In the genomic region with DNA sequence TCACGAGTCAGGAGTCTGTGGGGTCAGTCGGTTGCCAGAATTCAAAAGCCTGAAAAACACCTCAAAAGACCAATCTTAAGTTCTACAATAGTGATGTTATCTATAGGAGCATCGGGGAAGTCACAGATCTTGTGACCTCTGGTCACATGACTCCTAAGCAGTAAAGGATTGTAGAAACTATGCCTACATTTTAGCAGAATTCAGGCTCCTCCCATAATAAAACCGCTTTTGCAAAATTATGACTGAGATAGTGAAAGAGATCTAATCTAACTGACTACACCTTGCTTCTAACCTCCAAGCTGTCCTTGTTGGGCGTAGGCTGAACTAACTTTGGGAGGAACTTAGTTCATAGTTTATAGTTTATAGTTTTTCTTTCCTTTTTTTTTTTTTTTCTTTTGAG, we compare ENCODE assay signal across 36 cellular contexts. TPM values are rescaled to one million over a fixed set of nuclear protein-coding genes. Genes with fewer than 3 reads are reported as not detected.
"Had no signal": no experiment of that assay in that cellular context is flagged by ENCODE, and none has a peak within 500 bp of the region (broad histone marks: within the 10 kb centered on the region; RNA-seq: fewer than 3 reads in every experiment).

No MANE protein-coding gene starts in this region.

- H3K36me3 Mint-ChIP-seq: activated CD4-positive, alpha-beta memory T cell treated with anti-CD3 and anti-CD28 coated beads for 36 hours; activated naive CD4-positive, alpha-beta T cell treated with anti-CD3 and anti-CD28 coated beads, Interleukin-2, amount 10 ng/mL, durations not matched to agents 7 days and 5 days; activated naive CD8-positive, alpha-beta T cell had no signal

- ATAC-seq: activated naive CD8-positive, alpha-beta T cell treated with anti-CD3 and anti-CD28 coated beads, Interleukin-2, amount 50 U/mL, for 24 hours; activated T-cell treated with anti-CD3 and anti-CD28 coated beads, Interleukin-2, amount 50 U/mL, for 4 hours had no signal

- FAIRE-seq: RCC 7860 had no signal

- H3K27me3 ChIP-seq: brain microvascular endothelial cell had no signal

- DNase-seq: activated B cell treated with CpG ODN at 0.5 μM for 24 hours; activated CD4-positive, alpha-beta memory T cell treated with anti-CD3 and anti-CD28 coated beads for 36 hours; activated CD4-positive, alpha-beta T cell treated with anti-CD3 and anti-CD28 coated beads for 4 hours; activated CD4-positive, alpha-beta T cell treated with anti-CD3 and anti-CD28 coated beads, Interleukin-2, amount 50 U/mL, for 1 hour; activated CD4-positive, CD25-positive, alpha-beta regulatory T cell treated with anti-CD3 and anti-CD28 coated beads, Interleukin-2, amount 50 U/mL, for 72 hours; activated CD8-positive, alpha-beta memory T cell treated with anti-CD3 and anti-CD28 coated beads, Interleukin-2, amount 50 U/mL, for 4 hours; activated effector memory CD4-positive, alpha-beta T cell treated with Interleukin-2 at 50 U/mL for 16 hours; activated naive CD4-positive, alpha-beta T cell treated with anti-CD3 and anti-CD28 coated beads, Interleukin-2, amount 10 ng/mL, durations not matched to agents 7 days and 5 days; activated naive CD8-positive, alpha-beta T cell treated with anti-CD3 and anti-CD28 coated beads, Interleukin-2, amount 50 U/mL, for 24 hours; activated T-cell treated with anti-CD3 and anti-CD28 coated beads for 4 hours; activated T-cell treated with anti-CD3 and anti-CD28 coated beads, Interleukin-2, amount 50 U/mL, for 4 hours; anterior cingulate cortex; NCI-H1092 treated with DMSO at 0.1 percent for 48 hours; NCI-H1417; NCI-H146; NCI-H187; NCI-H2029 treated with DMSO at 0.1 percent for 48 hours; NCI-H2107; NCI-H2171; NCI-H510A; NCI-H526; NCI-H748 treated with DMSO at 0.1 percent for 48 hours; NK-92 treated with Interleukin-12 subunit alpha and Interleukin-12 subunit beta, amount 100 ng/mL, for 24 hours; Right ventricle myocardium superior had no signal

- H3K4me3 ChIP-seq: PC-9 had no signal

- H3K4me2 ChIP-seq: KMS-11, PC-9 had no signal

- H3K4me1 Mint-ChIP-seq: activated B cell treated with CpG ODN at 0.5 μM for 24 hours; activated naive CD4-positive, alpha-beta T cell treated with anti-CD3 and anti-CD28 coated beads, Interleukin-2, amount 10 ng/mL, durations not matched to agents 7 days and 5 days; activated naive CD8-positive, alpha-beta T cell treated with anti-CD3 and anti-CD28 coated beads, Interleukin-2, amount 50 U/mL, for 24 hours; central memory CD8-positive, alpha-beta T cell had no signal

- H3K27ac ChIP-seq: brain microvascular endothelial cell, KMS-11, PC-9, RWPE1, VCaP had no signal

- H2AFZ ChIP-seq: PC-9 had no signal

- H3K9ac ChIP-seq: KMS-11 had no signal

- H3K27me3 Mint-ChIP-seq: activated B cell treated with CpG ODN at 0.5 μM for 24 hours; activated CD4-positive, alpha-beta memory T cell treated with anti-CD3 and anti-CD28 coated beads for 36 hours; activated naive CD8-positive, alpha-beta T cell had no signal

- H3K4me3 Mint-ChIP-seq: activated B cell treated with CpG ODN at 0.5 μM for 24 hours; activated CD4-positive, alpha-beta memory T cell treated with anti-CD3 and anti-CD28 coated beads for 36 hours; activated naive CD4-positive, alpha-beta T cell treated with anti-CD3 and anti-CD28 coated beads, Interleukin-2, amount 10 ng/mL, durations not matched to agents 7 days and 5 days; activated naive CD8-positive, alpha-beta T cell; activated naive CD8-positive, alpha-beta T cell treated with anti-CD3 and anti-CD28 coated beads, Interleukin-2, amount 50 U/mL, for 24 hours; activated T-cell treated with anti-CD3 and anti-CD28 coated beads, Interleukin-2, amount 50 U/mL, for 4 hours; activated T-helper 1 cell treated with anti-CD3 and anti-CD28 coated beads, Interleukin-12 subunit alpha, Interleukin-12 subunit beta, Interleukin-2, Interleukin-4 antibody, amounts not matched to agents 30 ng/mL and 10 ng/mL and 1 ng/mL, durations not matched to agents 14 hours and 24 hours and 36 hours; central memory CD8-positive, alpha-beta T cell; T-helper 1 cell treated with Interleukin-12 subunit alpha and Interleukin-12 subunit beta and Interleukin-4 antibody, amounts not matched to agents 30 μg/mL and 1 μg/mL, for 36 hours had no signal

- H3K9me3 Mint-ChIP-seq: activated B cell treated with CpG ODN at 0.5 μM for 24 hours; activated CD4-positive, alpha-beta memory T cell treated with anti-CD3 and anti-CD28 coated beads for 36 hours; activated naive CD4-positive, alpha-beta T cell treated with anti-CD3 and anti-CD28 coated beads, Interleukin-2, amount 10 ng/mL, durations not matched to agents 7 days and 5 days; activated naive CD8-positive, alpha-beta T cell treated with anti-CD3 and anti-CD28 coated beads, Interleukin-2, amount 50 U/mL, for 24 hours; activated T-cell treated with anti-CD3 and anti-CD28 coated beads, Interleukin-2, amount 50 U/mL, for 4 hours; activated T-helper 1 cell treated with anti-CD3 and anti-CD28 coated beads, Interleukin-12 subunit alpha, Interleukin-12 subunit beta, Interleukin-2, Interleukin-4 antibody, amounts not matched to agents 30 ng/mL and 10 ng/mL and 1 ng/mL, durations not matched to agents 14 hours and 24 hours and 36 hours; central memory CD8-positive, alpha-beta T cell; T-helper 1 cell treated with Interleukin-12 subunit alpha and Interleukin-12 subunit beta and Interleukin-4 antibody, amounts not matched to agents 30 μg/mL and 1 μg/mL, for 36 hours had no signal

- H3K27ac Mint-ChIP-seq: activated B cell treated with CpG ODN at 0.5 μM for 24 hours; activated CD4-positive, alpha-beta memory T cell treated with anti-CD3 and anti-CD28 coated beads for 36 hours; activated naive CD4-positive, alpha-beta T cell treated with anti-CD3 and anti-CD28 coated beads, Interleukin-2, amount 10 ng/mL, durations not matched to agents 7 days and 5 days; activated naive CD8-positive, alpha-beta T cell; activated naive CD8-positive, alpha-beta T cell treated with anti-CD3 and anti-CD28 coated beads, Interleukin-2, amount 50 U/mL, for 24 hours; activated T-helper 1 cell treated with anti-CD3 and anti-CD28 coated beads, Interleukin-12 subunit alpha, Interleukin-12 subunit beta, Interleukin-2, Interleukin-4 antibody, amounts not matched to agents 30 ng/mL and 10 ng/mL and 1 ng/mL, durations not matched to agents 14 hours and 24 hours and 36 hours; T-helper 1 cell treated with Interleukin-12 subunit alpha and Interleukin-12 subunit beta and Interleukin-4 antibody, amounts not matched to agents 30 μg/mL and 1 μg/mL, for 36 hours had no signal

- H3K36me3 ChIP-seq: brain microvascular endothelial cell had no signal

RNA-seq across cellular contexts. Expression of a gene that starts 16.6 kb away (rescaled TPM):
- total RNA-seq: activated B cell treated with CpG ODN at 0.5 μM for 24 hours; activated CD4-positive, alpha-beta memory T cell treated with anti-CD3 and anti-CD28 coated beads for 36 hours; activated T-cell treated with anti-CD3 and anti-CD28 coated beads, Interleukin-2, amount 50 U/mL, for 4 hours; activated T-helper 1 cell treated with anti-CD3 and anti-CD28 coated beads, Interleukin-12 subunit alpha, Interleukin-12 subunit beta, Interleukin-2, Interleukin-4 antibody, amounts not matched to agents 30 ng/mL and 10 ng/mL and 1 ng/mL, durations not matched to agents 14 hours and 24 hours and 36 hours; OCI-LY7; PC-9; Right ventricle myocardium superior had no signal

RNA-seq across cellular contexts. Expression of a gene that starts 42.5 kb away (rescaled TPM):
- total RNA-seq: activated B cell treated with CpG ODN at 0.5 μM for 24 hours; activated T-helper 1 cell treated with anti-CD3 and anti-CD28 coated beads, Interleukin-12 subunit alpha, Interleukin-12 subunit beta, Interleukin-2, Interleukin-4 antibody, amounts not matched to agents 30 ng/mL and 10 ng/mL and 1 ng/mL, durations not matched to agents 14 hours and 24 hours and 36 hours; LHCN-M2; OCI-LY7; PC-9; Right ventricle myocardium superior had no signal
